1 cellular context compared by ENCODE assay signal in genomic region chr22:30263883-30264282, GRCh38.
TF ChIP-seq lines count a peak whose summit lies in the region.

No MANE protein-coding gene starts in this region.

TF ChIP-seq in IMR-90, 13 proteins besides CTCF, POLR2A, EP300 and RAD21:
- TF ChIP-seq BHLHE40 (IDR thresholded peaks at IDR 0.05; ENCODE audit: low read depth, low read length) (no peak), CEBPB (IDR thresholded peaks at IDR 0.05; ENCODE audit: low read depth, low read length) (no peak), RCOR1 (IDR thresholded peaks at IDR 0.05; ENCODE audit: insufficient replicate concordance, low read length) (no peak), RFX5 (IDR thresholded peaks at IDR 0.05; ENCODE audit: low read depth, low read length) (no peak), USF2 (IDR thresholded peaks at IDR 0.05; ENCODE audit: low read depth, low read length) (no peak), FOS (IDR thresholded peaks at IDR 0.05; ENCODE audit: low read depth, low read length) (no peak), MAFK (IDR thresholded peaks at IDR 0.05; ENCODE audit: low read depth, low read length) (no peak), CHD1 (IDR thresholded peaks at IDR 0.05; ENCODE audit: low read depth, low read length) (no peak), MXI1 (IDR thresholded peaks at IDR 0.05; ENCODE audit: borderline replicate concordance, low read depth, low read length) (no peak), NFE2L2 (IDR thresholded peaks at IDR 0.05; ENCODE audit: low read depth, low read length) (no peak), SMC3 (IDR thresholded peaks at IDR 0.05; ENCODE audit: low read depth, low read length) (no peak), MAZ (IDR thresholded peaks at IDR 0.05; ENCODE audit: borderline replicate concordance, low read depth, low read length) (no peak)
- TF ChIP-seq, protein P1, sequence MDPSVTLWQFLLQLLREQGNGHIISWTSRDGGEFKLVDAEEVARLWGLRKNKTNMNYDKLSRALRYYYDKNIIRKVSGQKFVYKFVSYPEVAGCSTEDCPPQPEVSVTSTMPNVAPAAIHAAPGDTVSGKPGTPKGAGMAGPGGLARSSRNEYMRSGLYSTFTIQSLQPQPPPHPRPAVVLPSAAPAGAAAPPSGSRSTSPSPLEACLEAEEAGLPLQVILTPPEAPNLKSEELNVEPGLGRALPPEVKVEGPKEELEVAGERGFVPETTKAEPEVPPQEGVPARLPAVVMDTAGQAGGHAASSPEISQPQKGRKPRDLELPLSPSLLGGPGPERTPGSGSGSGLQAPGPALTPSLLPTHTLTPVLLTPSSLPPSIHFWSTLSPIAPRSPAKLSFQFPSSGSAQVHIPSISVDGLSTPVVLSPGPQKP (IDR thresholded peaks at IDR 0.05; ENCODE audit: borderline replicate concordance, low read depth, low read length): no peak
